20 cellular contexts compared by ENCODE assay signal in the genomic region with DNA sequence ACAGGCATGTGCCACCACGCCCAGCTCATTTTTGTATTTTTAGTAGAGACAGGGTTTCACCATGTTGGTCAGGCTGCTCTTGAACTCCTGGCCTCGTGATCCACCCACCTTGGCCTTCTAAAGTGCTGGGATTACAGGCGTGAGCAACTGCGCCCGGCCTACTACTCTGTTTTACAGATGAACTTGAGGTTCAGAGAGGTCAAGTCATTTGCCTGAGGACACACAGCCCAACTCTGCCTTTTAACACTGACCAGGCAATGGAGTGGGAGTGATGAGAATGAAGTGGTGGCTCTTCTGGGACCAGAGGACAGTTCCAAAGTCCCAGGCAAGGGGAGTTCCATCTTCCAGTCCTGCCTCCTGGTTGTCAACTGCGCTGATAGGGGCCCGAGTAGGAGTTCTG. TPM values are rescaled to one million over a fixed set of nuclear protein-coding genes. Genes with fewer than 3 reads are reported as not detected.
DNase-seq lines count a peak whose midpoint lies in the region; ATAC-seq, FAIRE-seq and TF ChIP-seq lines count a peak whose summit lies in the region.
"Had no signal": no experiment of that assay in that cellular context is flagged by ENCODE, and none has a peak within 500 bp of the region (broad histone marks: within the 10 kb centered on the region; RNA-seq: fewer than 3 reads in every experiment).

No MANE protein-coding gene starts in this region.

- H3K27me3 ChIP-seq in pancreas (no peaks in the 10 kb centered on the region), tibial artery (no peaks in the 10 kb centered on the region), MG63 (no peaks in the 10 kb centered on the region)
- H3K27me3 ChIP-seq: left lung had no signal

- intact Hi-C loops in pancreas (cut with DNase I) (loop anchor here (5.0 to 10.0 kb wide), 3 partner anchors 88 to 96 kb away; no protein-coding TSS in a partner anchor), tibial artery (cut with DNase I; ENCODE audit: low total_unique reads) (loop anchor here (5.0 to 10.0 kb wide), 3 partner anchors 96 to 398 kb away; no protein-coding TSS in a partner anchor)

- H3K36me3 ChIP-seq in pancreas (peaks cover 0 to 8% (median 0%) of the 10 kb centered on the region in 3 donors), tibial artery (peaks cover 0 to 14% (median 5%) of the 10 kb centered on the region in 3 donors), MG63 (no peaks in the 10 kb centered on the region)

- ATAC-seq in pancreas (peak in 1 of 4 donors; percentile 2), GM18861 (IDR thresholded peaks at IDR 0.05; ENCODE audit: unreplicated experiment) (no peak)
- ATAC-seq: HCT116, WTC11 had no signal

- no peak for FAIRE-seq in pancreas (lab: Jason Lieb, UNC)
- FAIRE-seq: small intestine had no signal

- H3K27ac ChIP-seq in VCaP (peak overlapping the region; percentile 54), cingulate gyrus (ENCODE audit: low read depth, low read length) (peak overlapping the region; percentile 77), pancreas (peak overlapping the region in 3 of 4 donors; percentile 9 to 41 (median 16)), tibial artery (peak overlapping the region; percentile 11 to 15)
- H3K27ac ChIP-seq: left lung had no signal

- WGBS in pancreas, 2 donors: 71 to 79% methylated on average over 7 of the region's 7 CpGs

- DNase-seq in pancreas: no peak
- no peak for DNase-seq in tibial artery
- no peak for DNase-seq in MG63
- no peak for DNase-seq in stimulated activated CD4-positive, alpha-beta T cell treated with anti-CD3 and anti-CD28 coated beads, Interleukin-4, amount 100 ng/mL, for 1 hour
- DNase-seq: activated CD4-positive, alpha-beta T cell treated with anti-CD3 and anti-CD28 coated beads, Interleukin-2, amount 50 U/mL, for 4 hours; activated naive CD4-positive, alpha-beta T cell treated with anti-CD3 and anti-CD28 coated beads, Interleukin-2, amount 50 U/mL, for 16 hours; CD4-positive, alpha-beta T cell; NCI-H1417; NCI-H2081 treated with DMSO at 0.1 percent for 48 hours; NCI-H82; small intestine; stimulated activated CD4-positive, alpha-beta T cell treated with anti-CD3 and anti-CD28 coated beads, Interleukin-1b, Interleukin-23, amount 100 ng/mL, for 48 hours; T-helper 9 cell had no signal

- peaks cover 0 to 9% (median 5%) of the 10 kb centered on the region in 3 donors for H3K4me1 ChIP-seq in pancreas
- H3K4me1 ChIP-seq in tibial artery: peaks cover 0 to 19% (median 6%) of the 10 kb centered on the region in 4 donors

- H3K9me3 ChIP-seq in pancreas (no peaks in the 10 kb centered on the region), tibial artery (no peaks in the 10 kb centered on the region), MG63 (no peaks in the 10 kb centered on the region)
- H3K9me3 ChIP-seq: left lung, mucosa of descending colon had no signal

- H3K4me3 ChIP-seq in pancreas (no peak overlapping the region), tibial artery (no peak overlapping the region), MG63 (no peak overlapping the region)
- H3K4me3 ChIP-seq: left lung, mucosa of descending colon had no signal

- TF ChIP-seq CTCF in VCaP (conservative IDR thresholded peaks at IDR 0.05): no peak
- TF ChIP-seq CTCF in pancreas (IDR thresholded peaks at IDR 0.05): no peak
- TF ChIP-seq CTCF in tibial artery (IDR thresholded peaks at IDR 0.05): no peak

RNA-seq across cellular contexts. Expression of a gene that starts 41.4 kb away (rescaled TPM):
- 10 to 100 TPM; 41.6 to 82.4 (median 62.1) TPM for total RNA-seq in pancreas
- polyA plus RNA-seq in pancreas: 100 to 1,000 TPM in 1 of 2 donors, 10 to 100 TPM in 1; 72.1 to 118 TPM
- 9.9 and 20.3 TPM in 2 replicates for total RNA-seq in MG63 (2014; rRNA removed; shearing (Covaris generic); ENCODE audit: low replicate concordance)

RNA-seq across cellular contexts. Expression of a gene that starts 57.6 kb away (rescaled TPM):
- total RNA-seq in pancreas: 10 to 100 TPM; 13.8 to 24.4 (median 18.2) TPM
- polyA plus RNA-seq in pancreas: 10 to 100 TPM; 22.2 to 58.4 TPM
- 99.8 and 129 TPM in 2 replicates for total RNA-seq in MG63 (2014; rRNA removed; shearing (Covaris generic); ENCODE audit: low replicate concordance)

Comparison
In these comparisons a context has a peak if more than half of its experiments do, and no peak if none do; other contexts are left out.
1. H3K27ac ChIP-seq: peak in every context shown above with its lines; median percentile 77 in cingulate gyrus; 54 in VCaP; 16 in pancreas; 13 in tibial artery.